8 cellular contexts compared by ENCODE assay signal in genomic region chr3:138417559-138417982, GRCh38. TPM values are rescaled to one million over a fixed set of nuclear protein-coding genes. Genes with fewer than 3 reads are reported as not detected.
DNase-seq lines count a peak whose midpoint lies in the region; ATAC-seq and TF ChIP-seq lines count a peak whose summit lies in the region.

No MANE protein-coding gene starts in this region.

- H3K4me3 ChIP-seq in adrenal gland = no peak overlapping the region

- H3K36me3 ChIP-seq in adrenal gland (replicated peaks in 1 of 2) = no peaks in the 10 kb centered on the region

- H3K4me1 ChIP-seq in adrenal gland (replicated peaks in 1 of 2) = peaks cover 8 to 12% of the 10 kb centered on the region in 2 donors

- intact Hi-C loops in adrenal gland (cut with DNase I) (loop anchor here in 1 of 2 donors (5.0 kb wide), 1 partner anchor 90 kb away; the partner anchor contains the start of gene NME9), left ventricle myocardium superior (cut with micrococcal nuclease) (no loop called here)

- no peak for TF ChIP-seq POLR2A in adrenal gland (IDR thresholded peaks at IDR 0.05)

- peak; percentile 81 for ATAC-seq in HG02588 (IDR thresholded peaks at IDR 0.05; ENCODE audit: unreplicated experiment)
- ATAC-seq in left ventricle myocardium superior = peak; percentile 89
- no peak for ATAC-seq in GM18520 (IDR thresholded peaks at IDR 0.05; ENCODE audit: unreplicated experiment)

- TF ChIP-seq CTCF in GM10266 (IDR thresholded peaks at IDR 0.05; ENCODE audit: control insufficient read depth, insufficient read depth, low read depth, missing control alignments) (peak; percentile 83), adrenal gland (IDR thresholded peaks at IDR 0.05) (peak; percentile 82 to 92 (median 88))

- WGBS in adrenal gland, 4 donors = 4 to 19% (median 12%) methylated on average over 4 to 7 of the region's 7 CpGs

- H3K27me3 ChIP-seq in adrenal gland = no peaks in the 10 kb centered on the region

- DNase-seq in GM10266 (ENCODE audit: extremely low spot score) = peak; percentile 69
- peak; percentile 28 for DNase-seq in NCI-H1417 treated with DMSO at 0.1 percent for 48 hours (lab: John Stamatoyannopoulos, UW)
- DNase-seq in SW480 (ENCODE audit: low spot score) = peak; percentile 86
- peak; percentile 79 to 94 (median 84) for DNase-seq in adrenal gland
- DNase-seq in left ventricle myocardium superior = peak; percentile 83
- peak; percentile 69 for DNase-seq in renal cortical epithelial cell (ENCODE audit: low read depth)

- no peak overlapping the region for H3K27ac ChIP-seq in adrenal gland

- H3K9me3 ChIP-seq in adrenal gland (replicated peaks in 1 of 3) = no peaks in the 10 kb centered on the region

RNA-seq across cellular contexts. Expression of gene ESYT3, which starts 16.8 kb away (rescaled TPM):
- total RNA-seq in adrenal gland = under 1 TPM in 7 of 8 donors, not detected in 1; 0.14 to 0.30 (median 0.17) TPM
- 1 to 10 TPM in 1 of 3 donors, under 1 TPM in 2; 0.16 to 1.2 (median 0.30) TPM for polyA plus RNA-seq in adrenal gland
- 1.2 TPM for total RNA-seq in left ventricle myocardium superior
- total RNA-seq in renal cortical epithelial cell = 1.2 and 2.3 TPM in 2 replicates

Comparison
In these comparisons a context has a peak if more than half of its experiments do, and no peak if none do; other contexts are left out.
1. DNase-seq: peak in every context shown above with its lines; median percentile 86 in SW480; 84 in adrenal gland; 83 in left ventricle myocardium superior; 69 in GM10266; 69 in renal cortical epithelial cell; 28 in NCI-H1417 treated with DMSO at 0.1 percent for 48 hours.